Comparison of ENCODE assay signal across 30 cellular contexts in genomic region chr15:39672666-39673065, GRCh38.
"Had no signal": no experiment of that assay in that cellular context is flagged by ENCODE, and none has a peak within 500 bp of the region (broad histone marks: within the 10 kb centered on the region; RNA-seq: fewer than 3 reads in every experiment).

No MANE protein-coding gene starts in this region.

- H3K27me3 Mint-ChIP-seq: dendritic cell treated with granulocyte-macrophage colony-stimulating factor and Interleukin-4, amounts not matched to agents 40 ng/mL and 50 ng/mL, for 4 days; naive B cell; natural killer cell treated with Interleukin-12 subunit alpha and Interleukin-12 subunit beta and Interleukin-15 and Interleukin-18, amount 100 ng/mL, for 72 hours; progenitor cell of endocrine pancreas; stimulated activated naive CD8-positive, alpha-beta T cell treated with anti-CD3 and anti-CD28 coated beads, Interleukin-15, amount 100 ng/mL, for 72 hours had no signal

- H3K27ac Mint-ChIP-seq: dendritic cell treated with granulocyte-macrophage colony-stimulating factor and Interleukin-4, amounts not matched to agents 40 ng/mL and 50 ng/mL, for 4 days; endodermal cell; naive B cell; natural killer cell treated with Interleukin-12 subunit alpha and Interleukin-12 subunit beta and Interleukin-15 and Interleukin-18, amount 100 ng/mL, for 72 hours; neural progenitor cell; progenitor cell of endocrine pancreas; stimulated activated naive CD8-positive, alpha-beta T cell treated with anti-CD3 and anti-CD28 coated beads, Interleukin-15, amount 100 ng/mL, for 72 hours had no signal

- ATAC-seq: esophagus mucosa; foreskin keratinocyte; gastroesophageal sphincter; heart left ventricle; left lung; natural killer cell treated with Interleukin-12 subunit alpha and Interleukin-12 subunit beta and Interleukin-15 and Interleukin-18, amount 100 ng/mL, for 72 hours; right lobe of liver; stimulated activated naive CD8-positive, alpha-beta T cell treated with anti-CD3 and anti-CD28 coated beads, Interleukin-15, amount 100 ng/mL, for 72 hours had no signal

- H3K9me3 Mint-ChIP-seq: dendritic cell treated with granulocyte-macrophage colony-stimulating factor and Interleukin-4, amounts not matched to agents 40 ng/mL and 50 ng/mL, for 4 days; endodermal cell; naive B cell; natural killer cell treated with Interleukin-12 subunit alpha and Interleukin-12 subunit beta and Interleukin-15 and Interleukin-18, amount 100 ng/mL, for 72 hours; stimulated activated naive CD8-positive, alpha-beta T cell treated with anti-CD3 and anti-CD28 coated beads, Interleukin-15, amount 100 ng/mL, for 72 hours had no signal

- H3K36me3 ChIP-seq: colonic mucosa, gastroesophageal sphincter, heart left ventricle, left lung, neural progenitor cell, right lobe of liver, suprapubic skin, transverse colon, vagina had no signal

- H3K27ac ChIP-seq: colonic mucosa, epithelial cell of prostate, foreskin keratinocyte, gastroesophageal sphincter, heart left ventricle, hepatocyte, left lung, neural progenitor cell, parathyroid adenoma, right lobe of liver, suprapubic skin, transverse colon, vagina had no signal

- H2AFZ ChIP-seq: hepatocyte, neural progenitor cell, parathyroid adenoma had no signal

- DNase-seq: colonic mucosa; effector CD8-positive, alpha-beta T cell; endodermal cell; foreskin keratinocyte; heart left ventricle; left cardiac atrium; left lung; mesendoderm; midbrain; naive B cell; right lobe of liver; stimulated activated CD4-positive, alpha-beta T cell treated with anti-CD3 and anti-CD28 coated beads, Interleukin-12 subunit alpha, Interleukin-12 subunit beta, amount 100 ng/mL, for 4 hours; stimulated activated CD4-positive, alpha-beta T cell treated with anti-CD3 and anti-CD28 coated beads, Interleukin-1b, Interleukin-23, amount 100 ng/mL, for 48 hours; stimulated activated CD4-positive, alpha-beta T cell treated with anti-CD3 and anti-CD28 coated beads, Interleukin-4, amount 100 ng/mL, for 1 hour; stimulated activated CD8-positive, alpha-beta memory T cell treated with anti-CD3 and anti-CD28 coated beads, Interleukin-4, amount 100 ng/mL, for 48 hours; stimulated activated naive CD4-positive, alpha-beta T cell; stimulated activated naive CD8-positive, alpha-beta T cell treated with anti-CD3 and anti-CD28 coated beads, Interleukin-15, amount 100 ng/mL, for 72 hours; transverse colon had no signal

- H3K9me3 ChIP-seq: colonic mucosa, gastroesophageal sphincter, heart left ventricle, left lung, right lobe of liver, suprapubic skin, transverse colon, vagina had no signal

- H3K79me2 ChIP-seq: hepatocyte, parathyroid adenoma had no signal

- H3K4me2 ChIP-seq: hepatocyte, neural progenitor cell, smooth muscle cell had no signal

- H3K4me3 Mint-ChIP-seq: dendritic cell treated with granulocyte-macrophage colony-stimulating factor and Interleukin-4, amounts not matched to agents 40 ng/mL and 50 ng/mL, for 4 days; endodermal cell; naive B cell; natural killer cell treated with Interleukin-12 subunit alpha and Interleukin-12 subunit beta and Interleukin-15 and Interleukin-18, amount 100 ng/mL, for 72 hours; neural progenitor cell; stimulated activated naive CD8-positive, alpha-beta T cell treated with anti-CD3 and anti-CD28 coated beads, Interleukin-15, amount 100 ng/mL, for 72 hours had no signal

- H3K9ac ChIP-seq: neural progenitor cell, parathyroid adenoma had no signal

- H3K4me1 Mint-ChIP-seq: naive B cell; stimulated activated naive CD8-positive, alpha-beta T cell treated with anti-CD3 and anti-CD28 coated beads, Interleukin-15, amount 100 ng/mL, for 72 hours had no signal

- H3K4me1 ChIP-seq: colonic mucosa, foreskin keratinocyte, left lung, parathyroid adenoma, suprapubic skin, transverse colon, vagina had no signal

- H3K4me3 ChIP-seq: colonic mucosa, gastroesophageal sphincter, heart left ventricle, hepatocyte, left lung, neural progenitor cell, right lobe of liver, smooth muscle cell, suprapubic skin, transverse colon, vagina had no signal

- H3K36me3 Mint-ChIP-seq: naive B cell; natural killer cell treated with Interleukin-12 subunit alpha and Interleukin-12 subunit beta and Interleukin-15 and Interleukin-18, amount 100 ng/mL, for 72 hours had no signal

- H3K27me3 ChIP-seq: colonic mucosa, foreskin keratinocyte, gastroesophageal sphincter, heart left ventricle, hepatocyte, left lung, neural progenitor cell, right lobe of liver, suprapubic skin, transverse colon, vagina had no signal
